In the genomic region with DNA sequence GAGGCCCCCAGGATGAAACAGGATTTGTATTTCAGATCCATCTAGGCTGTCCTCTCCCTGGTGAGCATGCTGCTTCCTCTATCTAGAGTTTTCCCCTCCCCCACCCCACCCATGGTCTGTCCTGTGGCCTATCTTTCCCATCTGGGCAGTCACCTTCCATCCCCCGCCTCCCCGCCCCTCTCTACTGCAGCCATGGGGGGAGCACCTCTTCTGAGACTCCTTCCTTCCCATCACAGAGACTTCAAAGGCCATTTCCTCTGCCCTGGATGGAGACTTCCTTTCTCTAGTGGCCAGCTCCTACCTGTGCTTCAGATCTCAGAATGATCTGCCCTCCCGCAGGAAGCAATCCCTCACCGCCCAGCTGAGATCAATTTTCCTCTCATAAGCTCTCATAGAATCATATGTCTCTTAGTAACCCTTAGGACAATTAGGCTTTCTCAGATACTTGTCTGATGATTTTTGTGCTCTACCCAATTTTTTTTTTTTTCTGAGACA, we compare ENCODE assay signal across 1 cellular context.
TF ChIP-seq lines count a peak whose summit lies in the region.

No MANE protein-coding gene starts in this region.

TF ChIP-seq in K562, 482 proteins besides CTCF, POLR2A, EP300 and RAD21 (continued from another document):
- TF ChIP-seq, protein P1, sequence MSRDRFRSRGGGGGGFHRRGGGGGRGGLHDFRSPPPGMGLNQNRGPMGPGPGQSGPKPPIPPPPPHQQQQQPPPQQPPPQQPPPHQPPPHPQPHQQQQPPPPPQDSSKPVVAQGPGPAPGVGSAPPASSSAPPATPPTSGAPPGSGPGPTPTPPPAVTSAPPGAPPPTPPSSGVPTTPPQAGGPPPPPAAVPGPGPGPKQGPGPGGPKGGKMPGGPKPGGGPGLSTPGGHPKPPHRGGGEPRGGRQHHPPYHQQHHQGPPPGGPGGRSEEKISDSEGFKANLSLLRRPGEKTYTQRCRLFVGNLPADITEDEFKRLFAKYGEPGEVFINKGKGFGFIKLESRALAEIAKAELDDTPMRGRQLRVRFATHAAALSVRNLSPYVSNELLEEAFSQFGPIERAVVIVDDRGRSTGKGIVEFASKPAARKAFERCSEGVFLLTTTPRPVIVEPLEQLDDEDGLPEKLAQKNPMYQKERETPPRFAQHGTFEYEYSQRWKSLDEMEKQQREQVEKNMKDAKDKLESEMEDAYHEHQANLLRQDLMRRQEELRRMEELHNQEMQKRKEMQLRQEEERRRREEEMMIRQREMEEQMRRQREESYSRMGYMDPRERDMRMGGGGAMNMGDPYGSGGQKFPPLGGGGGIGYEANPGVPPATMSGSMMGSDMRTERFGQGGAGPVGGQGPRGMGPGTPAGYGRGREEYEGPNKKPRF (IDR thresholded peaks at IDR 0.05; ENCODE audit: low read depth, low read length): no peak
- TF ChIP-seq ELF4 (CRISPR knock-in tag; IDR thresholded peaks at IDR 0.05) (no peak), RBM17 (IDR thresholded peaks at IDR 0.05; ENCODE audit: borderline replicate concordance, low read depth, low read length) (no peak), ZNF316 (IDR thresholded peaks at IDR 0.05) (no peak), ZNF583 (CRISPR knock-in tag; IDR thresholded peaks at IDR 0.05) (no peak), ZNF354B (CRISPR knock-in tag; IDR thresholded peaks at IDR 0.05) (no peak), LARP7 (IDR thresholded peaks at IDR 0.05) (no peak), EP400 (IDR thresholded peaks at IDR 0.05) (no peak), NR2C2 (CRISPR knock-in tag; IDR thresholded peaks at IDR 0.05) (no peak), NR2C2 (tag; IDR thresholded peaks at IDR 0.05) (no peak)
- TF ChIP-seq, protein P2, sequence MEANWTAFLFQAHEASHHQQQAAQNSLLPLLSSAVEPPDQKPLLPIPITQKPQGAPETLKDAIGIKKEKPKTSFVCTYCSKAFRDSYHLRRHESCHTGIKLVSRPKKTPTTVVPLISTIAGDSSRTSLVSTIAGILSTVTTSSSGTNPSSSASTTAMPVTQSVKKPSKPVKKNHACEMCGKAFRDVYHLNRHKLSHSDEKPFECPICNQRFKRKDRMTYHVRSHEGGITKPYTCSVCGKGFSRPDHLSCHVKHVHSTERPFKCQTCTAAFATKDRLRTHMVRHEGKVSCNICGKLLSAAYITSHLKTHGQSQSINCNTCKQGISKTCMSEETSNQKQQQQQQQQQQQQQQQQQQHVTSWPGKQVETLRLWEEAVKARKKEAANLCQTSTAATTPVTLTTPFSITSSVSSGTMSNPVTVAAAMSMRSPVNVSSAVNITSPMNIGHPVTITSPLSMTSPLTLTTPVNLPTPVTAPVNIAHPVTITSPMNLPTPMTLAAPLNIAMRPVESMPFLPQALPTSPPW (CRISPR knock-in tag; IDR thresholded peaks at IDR 0.05): peak; percentile 58; the same call in 1 of the 2 replicates
